1 cellular context compared by ENCODE assay signal in the genomic region with DNA sequence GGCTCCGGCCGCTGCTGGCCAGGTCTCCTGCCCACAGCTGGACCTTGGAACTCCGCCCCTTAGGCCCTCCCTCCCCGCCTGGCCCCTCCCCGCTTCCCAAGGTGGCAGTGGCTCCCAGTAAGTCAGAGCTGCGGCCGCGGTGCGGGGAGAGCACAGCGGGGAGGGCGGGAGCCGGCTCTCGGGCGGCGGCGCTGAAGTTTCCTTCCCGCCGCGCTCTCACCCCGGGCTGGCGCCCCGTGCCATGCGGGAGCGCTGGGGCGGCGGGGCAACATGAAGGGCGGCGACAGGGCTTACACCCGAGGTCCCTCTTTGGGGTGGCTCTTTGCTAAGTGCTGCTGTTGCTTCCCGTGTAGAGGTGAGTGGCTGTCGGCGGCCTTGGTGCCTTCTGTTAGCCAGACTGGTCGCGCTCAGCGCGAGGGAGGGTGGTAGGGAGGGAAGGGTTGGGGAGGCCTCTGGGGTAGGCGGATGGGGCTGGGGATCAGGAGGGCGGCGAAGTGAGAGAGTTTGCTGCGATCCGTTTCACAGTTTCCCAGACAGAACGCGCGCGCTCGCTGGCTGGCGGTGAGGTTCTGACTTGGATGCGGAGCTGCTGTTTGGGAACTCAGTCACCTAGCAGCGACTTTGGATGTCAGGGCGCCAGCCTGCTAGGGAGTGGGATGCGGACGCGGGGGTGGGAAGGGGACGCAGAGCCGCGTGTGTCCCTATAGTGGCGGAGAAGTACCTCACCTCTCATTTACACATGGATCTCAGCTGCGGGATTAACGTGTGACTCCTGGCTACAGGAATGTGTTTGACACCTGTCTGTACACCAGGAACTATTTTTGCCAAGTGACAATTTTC.
TF ChIP-seq lines count a peak whose summit lies in the region.

No MANE protein-coding gene starts in this region.

TF ChIP-seq in HCT116, 20 proteins besides CTCF, POLR2A, EP300 and RAD21 (continued from another document):
- TF ChIP-seq, protein P1, sequence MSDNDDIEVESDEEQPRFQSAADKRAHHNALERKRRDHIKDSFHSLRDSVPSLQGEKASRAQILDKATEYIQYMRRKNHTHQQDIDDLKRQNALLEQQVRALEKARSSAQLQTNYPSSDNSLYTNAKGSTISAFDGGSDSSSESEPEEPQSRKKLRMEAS (IDR thresholded peaks at IDR 0.05), result 0 out of 2 replicates have a peak, but pooled peaks have one; percentile 21
- TF ChIP-seq CEBPB (IDR thresholded peaks at IDR 0.05; ENCODE audit: low read depth) (no peak), POLR2AphosphoS5 (IDR thresholded peaks at IDR 0.05; ENCODE audit: low read depth, low read length) (peak; percentile 38; the same call in 1 of the 2 replicates), YY1 (IDR thresholded peaks at IDR 0.05; ENCODE audit: extremely low read depth, insufficient replicate concordance, low read depth, low read length) (no peak), SP1 (IDR thresholded peaks at IDR 0.05; ENCODE audit: low read depth) (no peak), EGR1 (IDR thresholded peaks at IDR 0.05; ENCODE audit: low read depth) (no peak)
TF ChIP-seq in HCT116: peak in this region for 2.
